ENCODE assay signal across 2 cellular contexts in the genomic region with DNA sequence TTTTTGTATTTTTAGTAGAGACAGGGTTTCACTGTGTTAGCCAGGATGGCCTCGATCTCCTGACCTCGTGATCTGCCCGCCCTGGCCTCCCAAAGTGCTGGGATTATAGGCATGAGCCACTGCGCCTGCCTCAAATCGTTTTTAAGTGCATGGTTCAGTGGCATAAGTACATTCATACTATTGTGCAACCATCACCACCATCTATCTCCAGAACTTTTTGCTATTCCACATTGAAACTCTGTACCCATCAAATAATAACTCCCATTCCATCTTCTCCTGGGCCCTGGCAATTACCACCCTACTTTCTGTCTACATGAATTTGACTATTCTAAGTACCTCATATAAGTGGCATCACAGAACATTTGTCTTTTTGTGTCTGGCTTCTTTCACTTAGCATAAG. TPM values are rescaled to one million over a fixed set of nuclear protein-coding genes. Genes with fewer than 3 reads are reported as not detected.
"Had no signal": no experiment of that assay in that cellular context is flagged by ENCODE, and none has a peak within 500 bp of the region (broad histone marks: within the 10 kb centered on the region; RNA-seq: fewer than 3 reads in every experiment).

No MANE protein-coding gene starts in this region.

RNA-seq across cellular contexts. Expression of gene PAMR1, which starts 3.3 kb away (rescaled TPM):
- total RNA-seq: lung microvascular endothelial cell had no signal
- polyA plus RNA-seq: immature natural killer cell had no signal
